In genomic region chr2:200788129-200788718, GRCh38 we compare ENCODE assay signal across 1 cellular context.
TF ChIP-seq lines count a peak whose summit lies in the region.

No MANE protein-coding gene starts in this region.

TF ChIP-seq in endothelial cell of umbilical vein, 7 proteins besides CTCF, POLR2A, EP300 and RAD21 (continued from another document):
- TF ChIP-seq FOS (IDR thresholded peaks at IDR 0.05; ENCODE audit: borderline replicate concordance, insufficient read depth, low read length) (peak; percentile 82), MYC (IDR thresholded peaks at IDR 0.05; ENCODE audit: low read depth, low read length) (no peak), POLR2AphosphoS5 (IDR thresholded peaks at IDR 0.05; ENCODE audit: insufficient read depth, low read depth, low read length) (peak; percentile 80)
